In genomic region chr4:99848576-99848975, GRCh38 we compare ENCODE assay signal across 13 cellular contexts. TPM values are rescaled to one million over a fixed set of nuclear protein-coding genes. Genes with fewer than 3 reads are reported as not detected.
DNase-seq lines count a peak whose midpoint lies in the region; ATAC-seq, FAIRE-seq and TF ChIP-seq lines count a peak whose summit lies in the region.
"Had no signal": no experiment of that assay in that cellular context is flagged by ENCODE, and none has a peak within 500 bp of the region (broad histone marks: within the 10 kb centered on the region; RNA-seq: fewer than 3 reads in every experiment).

No MANE protein-coding gene starts in this region.

- H3K27ac Mint-ChIP-seq in T-helper 2 cell treated with Interferon-gamma antibody and Interleukin-4, amounts not matched to agents 5 μg/mL and 100 μg/mL, for 36 hours, result peak overlapping the region; percentile 94
- H3K27ac Mint-ChIP-seq: nephron had no signal

- no peaks in the 10 kb centered on the region for H3K36me3 ChIP-seq in mucosa of descending colon (ENCODE audit: low read depth)

- peak; percentile 96 for FAIRE-seq in GM12892 (lab: Jason Lieb, UNC)
- FAIRE-seq: bronchial epithelial cell had no signal

- DNase-seq in GM12892 (ENCODE audit: insufficient read length) (no peak), mucosa of descending colon (no peak), DMS79 treated with DMSO at 0.1 percent for 48 hours (lab: John Stamatoyannopoulos, UW) (no peak), SKM-1 treated with dmso at 0.1 percent for 144 hours (lab: John Stamatoyannopoulos, UW; ENCODE audit: unreplicated experiment) (no peak), HUDEP-2 (lab: John Stamatoyannopoulos, UW; ENCODE audit: unreplicated experiment in 76 of 76) (no peak)
- DNase-seq in T-helper 2 cell treated with Interferon-gamma antibody and Interleukin-4, amounts not matched to agents 5 μg/mL and 100 μg/mL, for 36 hours (ENCODE audit: low spot score), result peak; percentile 53
- DNase-seq: DMS153, glutamatergic neuron, NCI-H2171 treated with DMSO at 0.1 percent for 48 hours had no signal

- peaks cover 49% of the 10 kb centered on the region for H3K36me3 Mint-ChIP-seq in T-helper 2 cell treated with Interferon-gamma antibody and Interleukin-4, amounts not matched to agents 5 μg/mL and 100 μg/mL, for 36 hours (ENCODE audit: low read depth)

- intact Hi-C loops in mucosa of descending colon (cut with DNase I, micrococcal nuclease), result no loop called here

- no peaks in the 10 kb centered on the region for H3K9me3 ChIP-seq in mucosa of descending colon

- peak; percentile 35 for ATAC-seq in GM19324 (IDR thresholded peaks at IDR 0.05; ENCODE audit: low FRiP score, unreplicated experiment)
- ATAC-seq in HG02938 (IDR thresholded peaks at IDR 0.05; ENCODE audit: unreplicated experiment), result peak; percentile 37
- no peak for ATAC-seq in mucosa of descending colon

- no peak overlapping the region for H3K4me3 ChIP-seq in mucosa of descending colon

- H3K4me3 Mint-ChIP-seq in T-helper 2 cell treated with Interferon-gamma antibody and Interleukin-4, amounts not matched to agents 5 μg/mL and 100 μg/mL, for 36 hours, result peak overlapping the region; percentile 57
- H3K4me3 Mint-ChIP-seq: nephron had no signal

- H3K4me1 ChIP-seq in mucosa of descending colon (ENCODE audit: low read depth), result no peaks in the 10 kb centered on the region

- no peak for TF ChIP-seq CTCF in mucosa of descending colon (IDR thresholded peaks at IDR 0.05)

- H3K4me1 Mint-ChIP-seq in T-helper 2 cell treated with Interferon-gamma antibody and Interleukin-4, amounts not matched to agents 5 μg/mL and 100 μg/mL, for 36 hours (ENCODE audit: low read depth), result peaks cover 71% of the 10 kb centered on the region
- H3K4me1 Mint-ChIP-seq: nephron had no signal

- H3K27me3 Mint-ChIP-seq in T-helper 2 cell treated with Interferon-gamma antibody and Interleukin-4, amounts not matched to agents 5 μg/mL and 100 μg/mL, for 36 hours (ENCODE audit: low read depth), result no peaks in the 10 kb centered on the region

- TF ChIP-seq POLR2A in GM12892 (IDR thresholded peaks at IDR 0.05; ENCODE audit: low read depth, low read length), result 0 out of 2 replicates have a peak, but pooled peaks have one; percentile 20

- no peaks in the 10 kb centered on the region for H3K9me3 Mint-ChIP-seq in T-helper 2 cell treated with Interferon-gamma antibody and Interleukin-4, amounts not matched to agents 5 μg/mL and 100 μg/mL, for 36 hours
- H3K9me3 Mint-ChIP-seq: nephron had no signal

RNA-seq across cellular contexts. Expression of gene DAPP1, which starts 31.9 kb away (rescaled TPM):
- 40.2 TPM for polyA plus RNA-seq in GM12892 (2012; ENCODE audit: missing spikeins)
- 1 to 10 TPM; 1.3 to 4.6 (median 1.7) TPM for total RNA-seq in mucosa of descending colon

RNA-seq across cellular contexts. Expression of gene LAMTOR3, which starts 45.7 kb away (rescaled TPM):
- polyA plus RNA-seq in GM12892 (2012; ENCODE audit: missing spikeins), result 40.5 TPM
- 10 to 100 TPM; 42.4 to 60.7 (median 59.2) TPM for total RNA-seq in mucosa of descending colon
